In the genomic region with DNA sequence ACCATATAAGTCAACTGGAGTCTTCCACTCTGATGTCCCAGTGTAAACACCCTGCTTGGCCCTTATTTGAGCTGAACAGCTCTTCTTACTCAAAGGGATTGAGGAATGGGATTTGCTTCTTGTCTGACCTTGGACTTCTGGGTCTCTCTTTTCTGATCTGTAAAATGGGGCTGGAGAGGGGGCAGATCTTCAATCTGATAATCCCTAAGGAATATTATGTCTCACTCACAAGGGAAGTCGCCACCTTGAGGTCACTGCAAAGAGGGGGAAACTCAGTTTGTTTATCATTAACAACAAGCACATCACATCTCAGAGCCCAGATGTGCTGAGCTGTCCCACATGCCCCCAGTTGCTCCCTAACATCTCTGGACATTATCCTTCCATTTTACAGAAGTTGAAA, we compare ENCODE assay signal across 1 cellular context.
TF ChIP-seq lines count a peak whose summit lies in the region.

No MANE protein-coding gene starts in this region.

TF ChIP-seq in IMR-90, 13 proteins besides CTCF, POLR2A, EP300 and RAD21:
- TF ChIP-seq RFX5 (IDR thresholded peaks at IDR 0.05; ENCODE audit: low read depth, low read length) (no peak), FOS (IDR thresholded peaks at IDR 0.05; ENCODE audit: low read depth, low read length) (no peak), BHLHE40 (IDR thresholded peaks at IDR 0.05; ENCODE audit: low read depth, low read length) (no peak), CHD1 (IDR thresholded peaks at IDR 0.05; ENCODE audit: low read depth, low read length) (no peak), NFE2L2 (IDR thresholded peaks at IDR 0.05; ENCODE audit: low read depth, low read length) (no peak), SMC3 (IDR thresholded peaks at IDR 0.05; ENCODE audit: low read depth, low read length) (no peak)
- TF ChIP-seq, protein P1, sequence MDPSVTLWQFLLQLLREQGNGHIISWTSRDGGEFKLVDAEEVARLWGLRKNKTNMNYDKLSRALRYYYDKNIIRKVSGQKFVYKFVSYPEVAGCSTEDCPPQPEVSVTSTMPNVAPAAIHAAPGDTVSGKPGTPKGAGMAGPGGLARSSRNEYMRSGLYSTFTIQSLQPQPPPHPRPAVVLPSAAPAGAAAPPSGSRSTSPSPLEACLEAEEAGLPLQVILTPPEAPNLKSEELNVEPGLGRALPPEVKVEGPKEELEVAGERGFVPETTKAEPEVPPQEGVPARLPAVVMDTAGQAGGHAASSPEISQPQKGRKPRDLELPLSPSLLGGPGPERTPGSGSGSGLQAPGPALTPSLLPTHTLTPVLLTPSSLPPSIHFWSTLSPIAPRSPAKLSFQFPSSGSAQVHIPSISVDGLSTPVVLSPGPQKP (IDR thresholded peaks at IDR 0.05; ENCODE audit: borderline replicate concordance, low read depth, low read length): no peak
